ENCODE assay signal across 10 cellular contexts in the genomic region with DNA sequence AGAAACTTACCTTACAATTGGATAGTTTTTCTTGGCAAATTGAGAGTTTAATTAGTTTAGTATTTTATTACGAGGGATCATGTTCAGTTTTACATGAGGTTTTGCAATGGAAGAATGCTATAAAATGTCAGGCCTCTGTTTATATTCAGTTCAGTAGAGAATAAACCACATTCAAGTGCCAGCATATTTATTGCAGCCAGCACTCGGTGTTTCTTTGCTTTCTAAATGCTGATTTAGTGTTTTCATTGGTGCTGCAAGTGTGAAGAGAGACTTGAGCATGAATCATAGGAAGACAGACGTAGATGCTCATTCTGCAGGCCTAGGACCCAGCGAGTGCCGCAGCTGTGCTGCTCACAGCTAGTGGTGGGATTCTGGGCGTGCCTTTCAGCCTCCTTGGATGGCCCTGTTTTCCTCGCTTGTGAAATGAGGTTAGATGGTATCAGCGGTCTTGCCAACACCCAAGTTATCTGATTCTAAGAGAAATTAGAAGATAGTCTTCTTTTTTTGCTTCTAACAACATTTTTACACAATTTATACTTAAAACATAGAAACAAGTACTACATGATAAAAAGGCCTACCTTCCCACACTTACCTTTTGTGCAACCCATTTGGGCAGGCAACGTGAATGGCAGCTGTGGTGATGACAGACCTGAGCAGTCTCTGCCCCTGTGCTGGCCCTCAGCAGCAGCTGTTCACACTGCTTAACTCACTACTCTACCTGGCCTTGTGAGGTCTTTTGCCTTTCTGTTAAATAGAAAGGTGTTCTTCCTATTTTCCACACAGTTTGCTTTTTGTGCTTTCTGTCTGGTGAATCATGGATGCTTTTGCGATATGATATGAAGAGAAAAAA. TPM values are rescaled to one million over a fixed set of nuclear protein-coding genes. Genes with fewer than 3 reads are reported as not detected.
DNase-seq lines count a peak whose midpoint lies in the region; ATAC-seq and TF ChIP-seq lines count a peak whose summit lies in the region.
"Had no signal": no experiment of that assay in that cellular context is flagged by ENCODE, and none has a peak within 500 bp of the region (broad histone marks: within the 10 kb centered on the region; RNA-seq: fewer than 3 reads in every experiment).

No MANE protein-coding gene starts in this region.

- ATAC-seq in GM21360 (IDR thresholded peaks at IDR 0.05; ENCODE audit: unreplicated experiment), result no peak

- TF ChIP-seq EP300 in tibial nerve (IDR thresholded peaks at IDR 0.05), result no peak

- WGBS in tibial nerve, 2 donors, result 62 to 70% methylated on average over 10 of the region's 10 CpGs

- H3K4me1 ChIP-seq in tibial nerve, result peaks cover 3 to 33% (median 11%) of the 10 kb centered on the region in 4 donors

- no peaks in the 10 kb centered on the region for H3K36me3 ChIP-seq in tibial nerve

- H3K9me3 Mint-ChIP-seq in immature natural killer cell, result no peaks in the 10 kb centered on the region

- peak overlapping the region in 3 of 4 donors; percentile 17 to 50 (median 30) for H3K27ac ChIP-seq in tibial nerve

- H3K9me3 ChIP-seq in tibial nerve, result no peaks in the 10 kb centered on the region
- H3K9me3 ChIP-seq: Caco-2 had no signal

- no peak for TF ChIP-seq POLR2A in tibial nerve (IDR thresholded peaks at IDR 0.05)

- H3K4me3 ChIP-seq in tibial nerve, result no peak overlapping the region

- peak; percentile 68 for DNase-seq in NK-92 treated with Interleukin-12 subunit alpha and Interleukin-12 subunit beta, amount 100 ng/mL, for 24 hours (lab: John Stamatoyannopoulos, UW)
- no peak for DNase-seq in NK-92 (lab: John Stamatoyannopoulos, UW; ENCODE audit: unreplicated experiment)
- peak; percentile 67 to 71 for DNase-seq in activated T-cell treated with anti-CD3 and anti-CD28 coated beads, Interleukin-2, amount 50 U/mL, for 48 hours
- peak; percentile 42 to 64 (median 56) for DNase-seq in immature natural killer cell
- no peak for DNase-seq in tibial nerve (ENCODE audit: low spot score in 2 of 2)
- no peak for DNase-seq in SW480 (ENCODE audit: low spot score)
- DNase-seq in NOMO-1 (lab: John Stamatoyannopoulos, UW; ENCODE audit: unreplicated experiment in 2 of 2), result no peak
- DNase-seq: Caco-2, NCI-H146 had no signal

- H3K4me3 Mint-ChIP-seq in immature natural killer cell, result peak overlapping the region; percentile 58 to 68 (median 65)

- peaks cover 87 to 97% of the 10 kb centered on the region in 2 donors for H3K4me1 Mint-ChIP-seq in immature natural killer cell

- no peak for TF ChIP-seq CTCF in tibial nerve (IDR thresholded peaks at IDR 0.05)

- peaks cover 0 to 6% (median 0%) of the 10 kb centered on the region in 3 donors for H3K27me3 Mint-ChIP-seq in immature natural killer cell (ENCODE audit: low read depth in 3 of 3)

- H3K27ac Mint-ChIP-seq in immature natural killer cell, result peak overlapping the region; percentile 82 to 94 (median 92)

- H3K27me3 ChIP-seq in tibial nerve, result no peaks in the 10 kb centered on the region

- H3K36me3 Mint-ChIP-seq in immature natural killer cell, result no peaks in the 10 kb centered on the region

RNA-seq across cellular contexts. Expression of gene TNFAIP8, which starts 26.8 kb away (rescaled TPM):
- polyA plus RNA-seq in immature natural killer cell, result 100 to 1,000 TPM in 2 of 3 donors, 10 to 100 TPM in 1; 99.7 to 162 (median 132) TPM
- 10 to 100 TPM; 15.3 to 19.4 (median 17.8) TPM for total RNA-seq in tibial nerve

Comparison
In these comparisons a context has a peak if more than half of its experiments do, and no peak if none do; other contexts are left out.
1. DNase-seq: peak in NK-92 treated with Interleukin-12 subunit alpha and Interleukin-12 subunit beta, amount 100 ng/mL, for 24 hours (single experiment), activated T-cell treated with anti-CD3 and anti-CD28 coated beads, Interleukin-2, amount 50 U/mL, for 48 hours (2 of 2) and immature natural killer cell (3 of 3); none in NK-92 (single experiment), tibial nerve (0 of 2), SW480 (single experiment) and NOMO-1 (0 of 2).